In genomic region chr6:157434349-157435016, GRCh38 we compare ENCODE assay signal across 1 cellular context.
TF ChIP-seq lines count a peak whose summit lies in the region.

No MANE protein-coding gene starts in this region.

TF ChIP-seq in liver, 16 proteins besides CTCF, POLR2A, EP300 and RAD21 (continued from another document):
- peak; percentile 55 for TF ChIP-seq ZBTB33 (IDR thresholded peaks at IDR 0.05)
- peak in 1 of 2 donors; percentile 63 for TF ChIP-seq EGR1 (IDR thresholded peaks at IDR 0.05; ENCODE audit: low read depth in 2 of 2)
- TF ChIP-seq RXRA (IDR thresholded peaks at IDR 0.05) = peak; percentile 80 to 86
- peak; percentile 75 for TF ChIP-seq FOXA2 (IDR thresholded peaks at IDR 0.05)
- TF ChIP-seq NR2F2 (IDR thresholded peaks at IDR 0.05) = no peak
- no peak for TF ChIP-seq ATF3 (IDR thresholded peaks at IDR 0.05)
TF ChIP-seq in liver: peak in this region for 13.
